1 cellular context compared by ENCODE assay signal in the genomic region with DNA sequence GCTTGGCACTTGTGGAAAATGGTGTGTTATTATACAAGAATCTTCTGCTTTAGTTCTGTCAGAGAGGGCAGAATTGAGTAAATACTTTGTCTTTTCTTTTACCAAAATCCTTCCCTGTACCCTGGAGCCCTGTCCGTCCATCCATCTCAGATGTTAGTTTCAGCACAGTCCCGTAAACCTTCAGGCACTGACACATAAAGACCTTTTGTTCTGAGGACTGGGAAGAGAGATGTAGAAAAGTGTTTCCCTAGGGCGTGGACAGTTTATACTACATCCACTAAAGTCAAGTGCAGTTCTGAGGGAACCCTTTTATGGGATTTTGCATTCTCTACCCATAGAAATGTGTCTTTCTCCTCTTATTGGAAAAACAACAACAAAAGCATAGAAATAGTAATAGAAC.
TF ChIP-seq lines count a peak whose summit lies in the region.

No MANE protein-coding gene starts in this region.

TF ChIP-seq in HCT116, 20 proteins besides CTCF, POLR2A, EP300 and RAD21:
- TF ChIP-seq TCF7L2 (IDR thresholded peaks at IDR 0.05; ENCODE audit: borderline replicate concordance, extremely low read depth, insufficient read depth, insufficient read length) (no peak), JUND (IDR thresholded peaks at IDR 0.05) (no peak), ZFX (IDR thresholded peaks at IDR 0.05) (no peak), SIN3A (IDR thresholded peaks at IDR 0.05; ENCODE audit: low read depth) (no peak), EGR1 (IDR thresholded peaks at IDR 0.05; ENCODE audit: low read depth) (no peak), ELF1 (IDR thresholded peaks at IDR 0.05; ENCODE audit: borderline replicate concordance, low read depth) (no peak), ZNF274 (IDR thresholded peaks at IDR 0.05; ENCODE audit: low read depth, low read length) (no peak), YY1 (IDR thresholded peaks at IDR 0.05; ENCODE audit: extremely low read depth, insufficient replicate concordance, low read depth, low read length) (no peak), POLR2AphosphoS5 (IDR thresholded peaks at IDR 0.05; ENCODE audit: low read depth, low read length) (no peak), EZH2 (IDR thresholded peaks at IDR 0.05) (no peak), CEBPB (IDR thresholded peaks at IDR 0.05; ENCODE audit: low read depth) (no peak), SRF (IDR thresholded peaks at IDR 0.05; ENCODE audit: low read depth) (no peak), FOSL1 (IDR thresholded peaks at IDR 0.05; ENCODE audit: low read depth) (no peak), SP1 (IDR thresholded peaks at IDR 0.05; ENCODE audit: low read depth) (no peak), CBX3 (IDR thresholded peaks at IDR 0.05; ENCODE audit: low read depth) (no peak), EZH2phosphoT487 (IDR thresholded peaks at IDR 0.05; ENCODE audit: borderline replicate concordance) (no peak)
- TF ChIP-seq, protein P1, sequence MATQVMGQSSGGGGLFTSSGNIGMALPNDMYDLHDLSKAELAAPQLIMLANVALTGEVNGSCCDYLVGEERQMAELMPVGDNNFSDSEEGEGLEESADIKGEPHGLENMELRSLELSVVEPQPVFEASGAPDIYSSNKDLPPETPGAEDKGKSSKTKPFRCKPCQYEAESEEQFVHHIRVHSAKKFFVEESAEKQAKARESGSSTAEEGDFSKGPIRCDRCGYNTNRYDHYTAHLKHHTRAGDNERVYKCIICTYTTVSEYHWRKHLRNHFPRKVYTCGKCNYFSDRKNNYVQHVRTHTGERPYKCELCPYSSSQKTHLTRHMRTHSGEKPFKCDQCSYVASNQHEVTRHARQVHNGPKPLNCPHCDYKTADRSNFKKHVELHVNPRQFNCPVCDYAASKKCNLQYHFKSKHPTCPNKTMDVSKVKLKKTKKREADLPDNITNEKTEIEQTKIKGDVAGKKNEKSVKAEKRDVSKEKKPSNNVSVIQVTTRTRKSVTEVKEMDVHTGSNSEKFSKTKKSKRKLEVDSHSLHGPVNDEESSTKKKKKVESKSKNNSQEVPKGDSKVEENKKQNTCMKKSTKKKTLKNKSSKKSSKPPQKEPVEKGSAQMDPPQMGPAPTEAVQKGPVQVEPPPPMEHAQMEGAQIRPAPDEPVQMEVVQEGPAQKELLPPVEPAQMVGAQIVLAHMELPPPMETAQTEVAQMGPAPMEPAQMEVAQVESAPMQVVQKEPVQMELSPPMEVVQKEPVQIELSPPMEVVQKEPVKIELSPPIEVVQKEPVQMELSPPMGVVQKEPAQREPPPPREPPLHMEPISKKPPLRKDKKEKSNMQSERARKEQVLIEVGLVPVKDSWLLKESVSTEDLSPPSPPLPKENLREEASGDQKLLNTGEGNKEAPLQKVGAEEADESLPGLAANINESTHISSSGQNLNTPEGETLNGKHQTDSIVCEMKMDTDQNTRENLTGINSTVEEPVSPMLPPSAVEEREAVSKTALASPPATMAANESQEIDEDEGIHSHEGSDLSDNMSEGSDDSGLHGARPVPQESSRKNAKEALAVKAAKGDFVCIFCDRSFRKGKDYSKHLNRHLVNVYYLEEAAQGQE (IDR thresholded peaks at IDR 0.05; ENCODE audit: low read depth), result no peak
- TF ChIP-seq, protein P2, sequence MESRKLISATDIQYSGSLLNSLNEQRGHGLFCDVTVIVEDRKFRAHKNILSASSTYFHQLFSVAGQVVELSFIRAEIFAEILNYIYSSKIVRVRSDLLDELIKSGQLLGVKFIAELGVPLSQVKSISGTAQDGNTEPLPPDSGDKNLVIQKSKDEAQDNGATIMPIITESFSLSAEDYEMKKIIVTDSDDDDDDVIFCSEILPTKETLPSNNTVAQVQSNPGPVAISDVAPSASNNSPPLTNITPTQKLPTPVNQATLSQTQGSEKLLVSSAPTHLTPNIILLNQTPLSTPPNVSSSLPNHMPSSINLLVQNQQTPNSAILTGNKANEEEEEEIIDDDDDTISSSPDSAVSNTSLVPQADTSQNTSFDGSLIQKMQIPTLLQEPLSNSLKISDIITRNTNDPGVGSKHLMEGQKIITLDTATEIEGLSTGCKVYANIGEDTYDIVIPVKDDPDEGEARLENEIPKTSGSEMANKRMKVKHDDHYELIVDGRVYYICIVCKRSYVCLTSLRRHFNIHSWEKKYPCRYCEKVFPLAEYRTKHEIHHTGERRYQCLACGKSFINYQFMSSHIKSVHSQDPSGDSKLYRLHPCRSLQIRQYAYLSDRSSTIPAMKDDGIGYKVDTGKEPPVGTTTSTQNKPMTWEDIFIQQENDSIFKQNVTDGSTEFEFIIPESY (IDR thresholded peaks at IDR 0.05; ENCODE audit: extremely low read depth, insufficient replicate concordance, low read length), result no peak
- TF ChIP-seq, protein P3, sequence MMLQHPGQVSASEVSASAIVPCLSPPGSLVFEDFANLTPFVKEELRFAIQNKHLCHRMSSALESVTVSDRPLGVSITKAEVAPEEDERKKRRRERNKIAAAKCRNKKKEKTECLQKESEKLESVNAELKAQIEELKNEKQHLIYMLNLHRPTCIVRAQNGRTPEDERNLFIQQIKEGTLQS (IDR thresholded peaks at IDR 0.05), result no peak
- TF ChIP-seq, protein P4, sequence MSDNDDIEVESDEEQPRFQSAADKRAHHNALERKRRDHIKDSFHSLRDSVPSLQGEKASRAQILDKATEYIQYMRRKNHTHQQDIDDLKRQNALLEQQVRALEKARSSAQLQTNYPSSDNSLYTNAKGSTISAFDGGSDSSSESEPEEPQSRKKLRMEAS (IDR thresholded peaks at IDR 0.05), result no peak
